In the genomic region with DNA sequence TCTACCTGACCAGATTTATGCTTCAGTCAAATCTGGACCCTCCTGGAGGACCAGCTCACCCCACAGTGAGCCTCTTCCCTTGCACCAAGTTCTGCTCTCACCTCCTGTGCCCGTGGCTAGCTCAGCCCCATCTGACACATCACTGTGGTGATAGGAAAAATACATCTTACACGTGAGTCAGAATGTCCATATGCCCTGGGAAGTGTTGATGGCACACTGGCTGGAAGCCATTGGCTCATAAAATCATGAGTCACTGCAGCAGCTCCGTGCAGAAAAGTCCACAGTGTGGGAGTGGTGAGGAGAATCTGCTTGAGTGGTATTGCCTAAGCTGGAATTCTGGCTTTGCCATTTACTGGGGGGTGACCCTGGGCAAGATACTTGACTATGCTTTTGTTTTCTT, we compare ENCODE assay signal across 8 cellular contexts. TPM values are rescaled to one million over a fixed set of nuclear protein-coding genes. Genes with fewer than 3 reads are reported as not detected.
DNase-seq lines count a peak whose midpoint lies in the region; ATAC-seq and TF ChIP-seq lines count a peak whose summit lies in the region.

No MANE protein-coding gene starts in this region.

- H3K27ac Mint-ChIP-seq in T-cell: peak overlapping the region; percentile 10 to 93

- H3K9me3 Mint-ChIP-seq in T-cell: peaks cover 0 to 3% (median 0%) of the 10 kb centered on the region in 3 donors

- H3K36me3 Mint-ChIP-seq in T-cell: peaks cover 5% of the 10 kb centered on the region

- DNase-seq in activated naive CD4-positive, alpha-beta T cell treated with Interleukin-2 at 50 U/mL for 16 hours: peak; percentile 25
- no peak for DNase-seq in activated naive CD4-positive, alpha-beta T cell (lab: John Stamatoyannopoulos, UW)
- DNase-seq in T-cell (no peak), sigmoid colon (peak; percentile 81), coronary artery (ENCODE audit: low spot score) (no peak)

- no peaks in the 10 kb centered on the region for H3K36me3 ChIP-seq in sigmoid colon

- H3K4me3 Mint-ChIP-seq in T-cell: peak overlapping the region in 1 of 3 donors; percentile 77

- intact Hi-C loops in sigmoid colon (cut with DNase I): no loop called here

- peak in 2 of 4 donors; percentile 11 to 42 for TF ChIP-seq EP300 in sigmoid colon (IDR thresholded peaks at IDR 0.05)

- no peaks in the 10 kb centered on the region for H3K27me3 ChIP-seq in sigmoid colon

- no peak overlapping the region for H3K27ac ChIP-seq in sigmoid colon
- H3K27ac ChIP-seq in coronary artery: no peak overlapping the region

- H3K9me3 ChIP-seq in sigmoid colon: no peaks in the 10 kb centered on the region

- POLR2A ChIA-PET in T-cell (lab: Charles Lee): interaction anchor here in 1 of 2 donors (0.5 kb wide), 1 partner anchor 25 kb away, joined by 3 read pairs; no protein-coding TSS in a partner anchor

- ATAC-seq in T-cell (replicated peaks in 1 of 4): peak in 1 of 4 experiments; percentile 53
- ATAC-seq in esophagus mucosa: peak; percentile 99
- ATAC-seq in GM21723 (IDR thresholded peaks at IDR 0.05; ENCODE audit: unreplicated experiment): no peak
- ATAC-seq in HG03135 (IDR thresholded peaks at IDR 0.05; ENCODE audit: unreplicated experiment): no peak

- WGBS in sigmoid colon, 2 donors: 3 to 12% methylated on average over 3 of the region's 3 CpGs

- H3K4me3 ChIP-seq in sigmoid colon: no peak overlapping the region
- no peak overlapping the region for H3K4me3 ChIP-seq in coronary artery

- peaks cover 31 to 42% (median 32%) of the 10 kb centered on the region in 3 donors for H3K4me1 Mint-ChIP-seq in T-cell

- no peak for TF ChIP-seq POLR2A in sigmoid colon (IDR thresholded peaks at IDR 0.05)

- peaks cover 2 to 3% of the 10 kb centered on the region in 2 donors for H3K27me3 Mint-ChIP-seq in T-cell

- no peak for TF ChIP-seq CTCF in sigmoid colon (IDR thresholded peaks at IDR 0.05)
- no peak for TF ChIP-seq CTCF in coronary artery (IDR thresholded peaks at IDR 0.05)

- CTCF ChIA-PET in T-cell (lab: Charles Lee): interaction anchor here in 1 of 2 donors (1.0 kb wide), 1 partner anchor 18 kb away, joined by 3 read pairs; no protein-coding TSS in a partner anchor

- peaks cover 0 to 15% (median 14%) of the 10 kb centered on the region in 4 donors for H3K4me1 ChIP-seq in sigmoid colon

RNA-seq across cellular contexts. Expression of gene RAPGEF4, which starts 42.6 kb away (rescaled TPM):
- 1 to 10 TPM in 1 of 5 donors, under 1 TPM in 4; 0.18 to 2.5 (median 0.38) TPM for total RNA-seq in T-cell
- total RNA-seq in esophagus mucosa: 3.3 TPM
- total RNA-seq in sigmoid colon: 1 to 10 TPM; 3.7 to 7.6 (median 4.9) TPM
- polyA plus RNA-seq in sigmoid colon: 1 to 10 TPM in 2 of 3 donors, under 1 TPM in 1; 0.23 to 4.2 (median 1.1) TPM

Comparison
In these comparisons a context has a peak if more than half of its experiments do, and no peak if none do; other contexts are left out.
1. DNase-seq: peak in activated naive CD4-positive, alpha-beta T cell treated with Interleukin-2 at 50 U/mL for 16 hours (single experiment) and sigmoid colon (single experiment); none in activated naive CD4-positive, alpha-beta T cell (0 of 4), T-cell (0 of 34) and coronary artery (single experiment).